ENCODE assay signal across 1 cellular context in genomic region chr4:153242848-153243324, GRCh38.
TF ChIP-seq lines count a peak whose summit lies in the region.

No MANE protein-coding gene starts in this region.

TF ChIP-seq in HEK293, 187 proteins besides CTCF, POLR2A, EP300 and RAD21 (continued from another document):
- peak; percentile 37; the same call in 1 of the 2 replicates for TF ChIP-seq ZBTB6 (tag by site-specific recombination; IDR thresholded peaks at IDR 0.05)
- TF ChIP-seq ZFP41 (tag by site-specific recombination; IDR thresholded peaks at IDR 0.05; ENCODE audit: borderline replicate concordance): no peak
- TF ChIP-seq ZNF777 (tag by site-specific recombination; IDR thresholded peaks at IDR 0.05; ENCODE audit: borderline replicate concordance): no peak
- TF ChIP-seq ZBTB48 (tag by site-specific recombination; IDR thresholded peaks at IDR 0.05): no peak
- no peak for TF ChIP-seq ZNF174 (tag by site-specific recombination; IDR thresholded peaks at IDR 0.05)
- TF ChIP-seq ZNF148 (tag by site-specific recombination; IDR thresholded peaks at IDR 0.05; ENCODE audit: borderline replicate concordance): no peak
- no peak for TF ChIP-seq ELK4 (IDR thresholded peaks at IDR 0.05; ENCODE audit: borderline replicate concordance, low read depth, low read length)
- no peak for TF ChIP-seq ZNF623 (tag by site-specific recombination; IDR thresholded peaks at IDR 0.05)
- TF ChIP-seq SP2 (tag by site-specific recombination; IDR thresholded peaks at IDR 0.05): no peak
- TF ChIP-seq OVOL3 (tag by site-specific recombination; IDR thresholded peaks at IDR 0.05): no peak
- TF ChIP-seq ZBTB20 (tag by site-specific recombination; IDR thresholded peaks at IDR 0.05): peak; percentile 35; the same call in 1 of the 2 replicates
- TF ChIP-seq ZFP3 (tag by site-specific recombination; IDR thresholded peaks at IDR 0.05; ENCODE audit: low read depth): no peak
